11 cellular contexts compared by ENCODE assay signal in the genomic region with DNA sequence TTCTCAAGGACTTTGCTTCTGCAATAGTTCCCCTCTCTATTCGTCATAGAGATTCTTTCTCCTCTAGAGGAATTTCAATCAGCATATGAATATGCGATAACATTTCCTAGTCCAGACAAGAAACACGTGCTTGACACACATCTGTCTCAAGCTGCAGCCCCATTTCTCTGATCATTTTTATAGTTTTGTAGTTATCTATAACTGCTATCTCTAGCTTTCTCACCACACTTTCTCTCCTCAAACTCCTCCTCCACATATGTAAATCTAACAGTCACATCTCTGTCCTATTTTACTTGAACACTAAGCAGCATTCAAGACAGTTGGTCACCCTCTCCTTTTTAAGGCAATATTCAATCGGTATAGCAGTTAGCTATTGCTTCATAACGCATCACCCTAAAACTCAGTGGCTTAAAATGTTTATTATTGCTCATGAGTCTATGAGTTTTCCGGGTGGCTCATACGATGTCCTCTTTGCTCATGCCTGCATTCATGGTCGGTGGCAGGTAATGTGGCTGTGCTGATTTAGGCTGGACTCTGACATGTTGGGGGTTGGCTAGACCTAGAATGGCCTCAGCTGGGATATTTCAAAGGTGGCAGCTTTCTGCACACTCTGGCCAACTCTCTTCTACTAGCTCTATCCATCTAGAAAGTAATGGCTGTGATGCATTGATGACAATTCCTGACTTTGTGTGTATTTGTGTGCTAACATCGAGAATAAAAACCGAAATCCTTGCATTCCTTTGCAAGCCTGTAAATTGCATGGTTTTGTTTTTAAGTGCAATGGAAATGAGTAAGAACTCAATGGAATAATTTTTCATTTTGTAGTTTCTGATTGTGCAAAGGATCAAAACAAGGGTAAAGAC. TPM values are rescaled to one million over a fixed set of nuclear protein-coding genes. Genes with fewer than 3 reads are reported as not detected.
DNase-seq lines count a peak whose midpoint lies in the region; ATAC-seq lines count a peak whose summit lies in the region.
"Had no signal": no experiment of that assay in that cellular context is flagged by ENCODE, and none has a peak within 500 bp of the region (broad histone marks: within the 10 kb centered on the region; RNA-seq: fewer than 3 reads in every experiment).

No MANE protein-coding gene starts in this region.

- H3K79me2 ChIP-seq in mesendoderm (ENCODE audit: control insufficient read depth, insufficient read depth, low read length), result no peaks in the 10 kb centered on the region

- H3K18ac ChIP-seq in mesendoderm (ENCODE audit: low read length), result peak overlapping the region; percentile 77

- H3K56ac ChIP-seq in mesendoderm (ENCODE audit: low read length), result no peak overlapping the region

- H2BK15ac ChIP-seq in mesendoderm (replicated peaks; ENCODE audit: low read depth), result no peak overlapping the region

- no peaks in the 10 kb centered on the region for H3K9me3 Mint-ChIP-seq in T-cell

- H4K5ac ChIP-seq in mesendoderm (ENCODE audit: low read length), result no peak overlapping the region

- H3K4me3 ChIP-seq in mesendoderm (ENCODE audit: low read length), result no peak overlapping the region

- H2BK5ac ChIP-seq in mesendoderm (ENCODE audit: low read length), result peak overlapping the region; percentile 44

- no peak overlapping the region for H3K27ac ChIP-seq in mesendoderm (ENCODE audit: low read depth, low read length)

- H3K36me3 ChIP-seq in mesendoderm (ENCODE audit: control insufficient read depth, insufficient read depth, low read length), result no peaks in the 10 kb centered on the region

- H3K4me1 ChIP-seq in mesendoderm (ENCODE audit: control insufficient read depth, low read depth, low read length), result peaks cover 10% of the 10 kb centered on the region

- H4K8ac ChIP-seq in mesendoderm (ENCODE audit: low read depth, low read length), result no peak overlapping the region

- ATAC-seq in GM18499 (IDR thresholded peaks at IDR 0.05; ENCODE audit: insufficient read depth, unreplicated experiment) (peak; percentile 13), GM21515 (IDR thresholded peaks at IDR 0.05; ENCODE audit: unreplicated experiment) (peak; percentile 7), T-cell (replicated peaks in 1 of 4) (peak; percentile 26 to 46 (median 40)), esophagus mucosa (no peak)

- no CpG with 5 or more reads among the region's 10 CpGs for WGBS in mesendoderm (ENCODE audit: extremely low coverage, insufficient coverage, low lambda C conversion rate)

- no peak overlapping the region for H3K9ac ChIP-seq in mesendoderm (ENCODE audit: low read length)

- no peaks in the 10 kb centered on the region for H3K27me3 ChIP-seq in mesendoderm (ENCODE audit: insufficient read depth, low read length, poor library complexity)

- H3K4ac ChIP-seq in mesendoderm (ENCODE audit: low read depth, low read length), result peak overlapping the region; percentile 12

- peak overlapping the region; percentile 67 for H3K23ac ChIP-seq in mesendoderm (ENCODE audit: low read length)

- H3K4me2 ChIP-seq in mesendoderm (ENCODE audit: low read length), result no peak overlapping the region

- no peaks in the 10 kb centered on the region for H3K27me3 Mint-ChIP-seq in T-cell

- H2BK120ac ChIP-seq in mesendoderm (ENCODE audit: low read depth, low read length), result no peak overlapping the region

- DNase-seq in T-cell (no peak), mesendoderm (no peak), NCI-H1105 (lab: John Stamatoyannopoulos, UW) (no peak), dermis blood vessel endothelial cell (no peak), cerebellum (ENCODE audit: low spot score) (no peak)
- DNase-seq: DMS53, midbrain had no signal

- H2AK5ac ChIP-seq in mesendoderm (ENCODE audit: low read length), result no peak overlapping the region

- H3K27ac Mint-ChIP-seq in T-cell, result peak overlapping the region; percentile 90

- H3K79me1 ChIP-seq in mesendoderm (ENCODE audit: low read length), result no peaks in the 10 kb centered on the region

- POLR2A ChIA-PET in T-cell (lab: Charles Lee), result interaction anchor here (0.6 to 2.1 kb wide), 9 partner anchors 42 to 496 kb away, joined by 3 to 11 read pairs (median 3); no protein-coding TSS in a partner anchor

- H3K36me3 Mint-ChIP-seq in T-cell, result no peaks in the 10 kb centered on the region

- CTCF ChIA-PET in T-cell (lab: Charles Lee), result interaction anchor here (0.6 to 3.0 kb wide), 7 partner anchors 16 to 184 kb away, joined by 3 to 16 read pairs (median 4); a partner anchor contains a TSS

- H3K4me1 Mint-ChIP-seq in T-cell, result peaks cover 62 to 80% (median 69%) of the 10 kb centered on the region in 3 donors

- H3K4me3 Mint-ChIP-seq in T-cell, result peak overlapping the region; percentile 55 to 69 (median 68)

RNA-seq across cellular contexts. Expression of a gene that starts 20.6 kb away (rescaled TPM):
- not detected for total RNA-seq in T-cell
- not detected for polyA plus RNA-seq in mesendoderm (2013, experiment 1 of 2)
- polyA plus RNA-seq in mesendoderm (2013, experiment 2 of 2), result not detected
- total RNA-seq in dermis blood vessel endothelial cell, result 0.47 and 1.2 TPM in 2 replicates
- total RNA-seq in cerebellum, result not detected
- total RNA-seq in esophagus mucosa, result not detected
- total RNA-seq: skeletal muscle tissue had no signal
